ENCODE assay signal across 18 cellular contexts in genomic region chr3:165839296-165840076, GRCh38. TPM values are rescaled to one million over a fixed set of nuclear protein-coding genes. Genes with fewer than 3 reads are reported as not detected.
A peak's percentile ranks its signal among the peaks of the same experiment; 100 is the strongest.
DNase-seq lines count a peak whose midpoint lies in the region; ATAC-seq and TF ChIP-seq lines count a peak whose summit lies in the region.
"Had no signal": no experiment of that assay in that cellular context is flagged by ENCODE, and none has a peak within 500 bp of the region (broad histone marks: within the 10 kb centered on the region; RNA-seq: fewer than 3 reads in every experiment).

No MANE protein-coding gene starts in this region.

- no peak overlapping the region for H3K27ac Mint-ChIP-seq in Calu3 (ENCODE audit: unreplicated experiment)
- H3K27ac Mint-ChIP-seq: stimulated activated naive CD8-positive, alpha-beta T cell treated with anti-CD3 and anti-CD28 coated beads, Interleukin-15, amount 100 ng/mL, for 72 hours had no signal

- peak overlapping the region; percentile 11 for H3K4me3 ChIP-seq in Jurkat, Clone E6-1 (ENCODE audit: low read length)
- H3K4me3 ChIP-seq: smooth muscle cell, uterus had no signal

- no peaks in the 10 kb centered on the region for H3K36me3 Mint-ChIP-seq in Calu3 (ENCODE audit: insufficient read depth, unreplicated experiment)

- H3K4me3 Mint-ChIP-seq in Calu3 (ENCODE audit: low read depth, unreplicated experiment) = no peak overlapping the region
- H3K4me3 Mint-ChIP-seq: stimulated activated naive CD8-positive, alpha-beta T cell treated with anti-CD3 and anti-CD28 coated beads, Interleukin-15, amount 100 ng/mL, for 72 hours had no signal

- no peak for ATAC-seq in GM18909 (IDR thresholded peaks at IDR 0.05; ENCODE audit: poor library complexity, unreplicated experiment)
- ATAC-seq: SK-N-SH treated with all-trans-retinoic acid at 6 μM for 48 hours; stimulated activated naive CD8-positive, alpha-beta T cell treated with anti-CD3 and anti-CD28 coated beads, Interleukin-15, amount 100 ng/mL, for 72 hours had no signal

- no peaks in the 10 kb centered on the region for H3K9me3 Mint-ChIP-seq in Calu3 (ENCODE audit: low read depth, unreplicated experiment)

- peak; percentile 91 for DNase-seq in Jurkat, Clone E6-1 (ENCODE audit: low read depth, low spot score)
- peak; percentile 25 for DNase-seq in iris pigment epithelial cell (ENCODE audit: low read depth)
- no peak for DNase-seq in activated CD4-positive, alpha-beta T cell treated with anti-CD3 and anti-CD28 coated beads, Interleukin-2, amount 50 U/mL, for 48 hours
- DNase-seq in Calu3 = no peak
- no peak for DNase-seq in T-helper 9 cell
- DNase-seq: activated CD8-positive, alpha-beta memory T cell treated with anti-CD3 and anti-CD28 coated beads for 24 hours; activated effector memory CD4-positive, alpha-beta T cell treated with anti-CD3 and anti-CD28 coated beads, Interleukin-2, amount 50 U/mL, for 16 hours; brain microvascular endothelial cell; KBM-7; mammary epithelial cell; NCI-H2081; stimulated activated naive CD8-positive, alpha-beta T cell treated with anti-CD3 and anti-CD28 coated beads, Interleukin-15, amount 100 ng/mL, for 72 hours; uterus had no signal

- peak overlapping the region; percentile 27 for H3K27ac ChIP-seq in 22Rv1
- H3K27ac ChIP-seq: brain microvascular endothelial cell, uterus had no signal

- BruUV-seq in Calu3 (replicated peaks; lab: Mats Ljungman, UMichigan) = no TSS peak

- intact Hi-C loops in Calu3 (cut with micrococcal nuclease; ENCODE audit: unreplicated experiment) = loop anchor here (10.0 kb wide), 1 partner anchor 585 kb away; no protein-coding TSS in a partner anchor

- TF ChIP-seq CTCF in 22Rv1 (IDR thresholded peaks at IDR 0.05) = no peak
- no peak for TF ChIP-seq CTCF in Calu3 (IDR thresholded peaks at IDR 0.05; ENCODE audit: unreplicated experiment)

- CTCF ChIA-PET in Calu3 (lab: Charles Lee) = no interaction called here

- no peaks in the 10 kb centered on the region for H3K27me3 Mint-ChIP-seq in Calu3 (ENCODE audit: unreplicated experiment)
- H3K27me3 Mint-ChIP-seq: stimulated activated naive CD8-positive, alpha-beta T cell treated with anti-CD3 and anti-CD28 coated beads, Interleukin-15, amount 100 ng/mL, for 72 hours had no signal

- no peaks in the 10 kb centered on the region for H3K4me1 Mint-ChIP-seq in Calu3 (ENCODE audit: low read depth, unreplicated experiment)
- H3K4me1 Mint-ChIP-seq: stimulated activated naive CD8-positive, alpha-beta T cell treated with anti-CD3 and anti-CD28 coated beads, Interleukin-15, amount 100 ng/mL, for 72 hours had no signal

TF ChIP-seq in PFSK-1, 5 proteins besides CTCF, POLR2A, EP300 and RAD21:
- 0 out of 2 replicates have a peak, but pooled peaks have one; percentile 40 for TF ChIP-seq SIN3A (IDR thresholded peaks at IDR 0.05; ENCODE audit: borderline replicate concordance, insufficient read depth, low read length)
- TF ChIP-seq, protein P1, sequence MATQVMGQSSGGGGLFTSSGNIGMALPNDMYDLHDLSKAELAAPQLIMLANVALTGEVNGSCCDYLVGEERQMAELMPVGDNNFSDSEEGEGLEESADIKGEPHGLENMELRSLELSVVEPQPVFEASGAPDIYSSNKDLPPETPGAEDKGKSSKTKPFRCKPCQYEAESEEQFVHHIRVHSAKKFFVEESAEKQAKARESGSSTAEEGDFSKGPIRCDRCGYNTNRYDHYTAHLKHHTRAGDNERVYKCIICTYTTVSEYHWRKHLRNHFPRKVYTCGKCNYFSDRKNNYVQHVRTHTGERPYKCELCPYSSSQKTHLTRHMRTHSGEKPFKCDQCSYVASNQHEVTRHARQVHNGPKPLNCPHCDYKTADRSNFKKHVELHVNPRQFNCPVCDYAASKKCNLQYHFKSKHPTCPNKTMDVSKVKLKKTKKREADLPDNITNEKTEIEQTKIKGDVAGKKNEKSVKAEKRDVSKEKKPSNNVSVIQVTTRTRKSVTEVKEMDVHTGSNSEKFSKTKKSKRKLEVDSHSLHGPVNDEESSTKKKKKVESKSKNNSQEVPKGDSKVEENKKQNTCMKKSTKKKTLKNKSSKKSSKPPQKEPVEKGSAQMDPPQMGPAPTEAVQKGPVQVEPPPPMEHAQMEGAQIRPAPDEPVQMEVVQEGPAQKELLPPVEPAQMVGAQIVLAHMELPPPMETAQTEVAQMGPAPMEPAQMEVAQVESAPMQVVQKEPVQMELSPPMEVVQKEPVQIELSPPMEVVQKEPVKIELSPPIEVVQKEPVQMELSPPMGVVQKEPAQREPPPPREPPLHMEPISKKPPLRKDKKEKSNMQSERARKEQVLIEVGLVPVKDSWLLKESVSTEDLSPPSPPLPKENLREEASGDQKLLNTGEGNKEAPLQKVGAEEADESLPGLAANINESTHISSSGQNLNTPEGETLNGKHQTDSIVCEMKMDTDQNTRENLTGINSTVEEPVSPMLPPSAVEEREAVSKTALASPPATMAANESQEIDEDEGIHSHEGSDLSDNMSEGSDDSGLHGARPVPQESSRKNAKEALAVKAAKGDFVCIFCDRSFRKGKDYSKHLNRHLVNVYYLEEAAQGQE (IDR thresholded peaks at IDR 0.05; ENCODE audit: insufficient read depth in 1 of 2, low read depth in 2 of 2, low read length in 2 of 2) = no peak
- no peak for TF ChIP-seq FOXP2 (optimal IDR thresholded peaks at IDR 0.05; ENCODE audit: borderline replicate concordance, extremely low read depth, extremely low read length, insufficient read depth)
- peak; percentile 36; the same call in 1 of the 2 replicates for TF ChIP-seq POLR2AphosphoS5 (IDR thresholded peaks at IDR 0.05; ENCODE audit: low read depth, low read length)

RNA-seq across cellular contexts. Expression of gene BCHE, which starts 2.3 kb away (rescaled TPM):
- polyA plus RNA-seq in Jurkat, Clone E6-1 (2012; ENCODE audit: insufficient read depth, insufficient read length) = 39.3 TPM
- 85.7 TPM for polyA plus RNA-seq in PFSK-1 (2012; ENCODE audit: insufficient read length, low read depth)
- 1.3 TPM in 2 replicates for total RNA-seq in Calu3 (2022)
- total RNA-seq: mammary epithelial cell, smooth muscle cell had no signal
- polyA plus RNA-seq: mammary epithelial cell had no signal

Comparison
In these comparisons a context has a peak if more than half of its experiments do, and no peak if none do; other contexts are left out.
1. DNase-seq: peak in Jurkat, Clone E6-1 (single experiment) and iris pigment epithelial cell (single experiment); none in activated CD4-positive, alpha-beta T cell treated with anti-CD3 and anti-CD28 coated beads, Interleukin-2, amount 50 U/mL, for 48 hours (0 of 2), Calu3 (single experiment) and T-helper 9 cell (single experiment).